Comparison of ENCODE assay signal across 1 cellular context in the genomic region with DNA sequence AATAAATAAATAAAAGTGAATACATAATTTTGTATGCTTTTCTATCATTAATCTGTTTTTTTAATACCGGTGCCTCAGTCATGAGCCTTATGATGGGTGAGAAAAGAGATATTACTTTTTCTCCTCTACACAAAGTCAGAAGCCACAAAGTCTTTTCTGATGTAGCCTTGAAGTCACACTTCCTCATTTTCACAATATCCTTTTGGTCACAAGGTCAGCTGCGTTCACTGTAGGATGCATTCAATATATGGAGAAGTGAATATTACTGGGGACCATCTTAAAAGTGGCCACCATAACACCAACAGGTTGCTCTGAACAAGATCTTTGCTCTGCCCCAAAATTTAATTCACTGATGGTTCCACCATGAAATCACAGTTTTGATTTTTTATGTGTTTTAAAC.
TF ChIP-seq lines count a peak whose summit lies in the region.

No MANE protein-coding gene starts in this region.

TF ChIP-seq in SK-N-SH, 30 proteins besides CTCF, POLR2A, EP300 and RAD21 (continued from another document):
- TF ChIP-seq GABPA (IDR thresholded peaks at IDR 0.05; ENCODE audit: low read depth) (no peak), MEF2A (IDR thresholded peaks at IDR 0.05; ENCODE audit: borderline replicate concordance, low read depth) (no peak), RXRA (IDR thresholded peaks at IDR 0.05; ENCODE audit: borderline replicate concordance, low read depth) (no peak), JUND (IDR thresholded peaks at IDR 0.05) (no peak), YY1 (IDR thresholded peaks at IDR 0.05; ENCODE audit: low read depth) (no peak), CHD2 (IDR thresholded peaks at IDR 0.05; ENCODE audit: low read length, partially characterized antibody) (no peak), USF1 (IDR thresholded peaks at IDR 0.05; ENCODE audit: borderline replicate concordance, low read depth) (no peak), PBX3 (IDR thresholded peaks at IDR 0.05) (no peak), TCF12 (IDR thresholded peaks at IDR 0.05) (no peak)
